Comparison of ENCODE assay signal across 18 cellular contexts in the genomic region with DNA sequence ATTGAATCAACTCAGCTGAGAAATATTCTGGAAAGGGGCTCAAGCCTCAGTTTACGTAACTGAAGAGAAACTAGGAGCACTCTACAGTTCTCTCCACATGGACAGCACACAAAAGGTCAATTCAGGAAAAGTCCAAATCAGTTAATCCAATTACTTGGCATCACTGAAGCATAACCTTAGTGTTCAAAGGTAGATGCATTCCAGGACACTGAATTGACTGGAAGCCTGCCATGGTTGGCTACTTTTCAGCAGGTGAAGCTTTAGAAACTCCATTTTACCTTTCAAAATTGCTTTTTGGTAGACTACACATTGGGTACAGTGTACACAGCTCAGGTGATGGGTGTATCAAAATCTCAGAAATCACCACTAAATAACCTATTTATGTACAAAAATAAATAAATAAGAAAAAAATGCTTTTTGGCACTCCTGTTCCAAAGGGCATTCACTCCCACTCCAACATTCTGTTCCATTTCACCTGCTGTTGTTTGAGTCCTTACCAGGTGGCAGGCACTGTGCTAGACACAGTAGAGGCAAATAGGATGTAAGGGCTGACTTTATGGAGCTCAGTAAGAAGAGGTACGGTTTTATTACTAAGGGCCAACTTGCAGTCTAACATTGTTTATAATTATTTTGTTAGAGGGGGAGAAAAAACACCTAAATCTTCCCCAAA.
A peak's percentile ranks its signal among the peaks of the same experiment; 100 is the strongest.
DNase-seq lines count a peak whose midpoint lies in the region; ATAC-seq, FAIRE-seq and TF ChIP-seq lines count a peak whose summit lies in the region.
"Had no signal": no experiment of that assay in that cellular context is flagged by ENCODE, and none has a peak within 500 bp of the region (broad histone marks: within the 10 kb centered on the region; RNA-seq: fewer than 3 reads in every experiment).

No MANE protein-coding gene starts in this region.

- no peaks in the 10 kb centered on the region for H3K79me2 ChIP-seq in PC-3 (ENCODE audit: low read length)

- no peaks in the 10 kb centered on the region for H3K9me3 ChIP-seq in PC-3 (ENCODE audit: low read length)
- no peaks in the 10 kb centered on the region for H3K9me3 ChIP-seq in kidney (ENCODE audit: control insufficient read depth in 1 of 2, low read length in 2 of 2)
- H3K9me3 ChIP-seq in stomach, result peaks cover 0 to 6% (median 0%) of the 10 kb centered on the region in 4 donors
- no peaks in the 10 kb centered on the region for H3K9me3 ChIP-seq in upper lobe of left lung
- peaks cover 6% of the 10 kb centered on the region for H3K9me3 ChIP-seq in psoas muscle
- H3K9me3 ChIP-seq: HAP-1 had no signal

- BruUV-seq in PC-3 (replicated peaks; lab: Mats Ljungman, UMichigan), result no TSS peak

- no peak for ATAC-seq in PC-3
- ATAC-seq in upper lobe of left lung (ENCODE audit: low FRiP score in 2 of 2), result no peak
- no peak for ATAC-seq in psoas muscle
- ATAC-seq: CD8-positive, alpha-beta T cell had no signal

- H3K4me3 ChIP-seq in PC-3 (ENCODE audit: low read length), result no peak overlapping the region
- H3K4me3 ChIP-seq in kidney (ENCODE audit: low read length in 2 of 2), result no peak overlapping the region
- no peak overlapping the region for H3K4me3 ChIP-seq in stomach
- H3K4me3 ChIP-seq in upper lobe of left lung, result no peak overlapping the region
- H3K4me3 ChIP-seq in psoas muscle, result no peak overlapping the region
- H3K4me3 ChIP-seq: HAP-1 had no signal

- H3K9ac ChIP-seq in PC-3 (ENCODE audit: low read length) (no peak overlapping the region), kidney (ENCODE audit: low read length in 2 of 2) (no peak overlapping the region)

- H3K4me1 ChIP-seq in PC-3 (ENCODE audit: insufficient read depth, low read length) (no peaks in the 10 kb centered on the region), kidney (ENCODE audit: control insufficient read depth in 1 of 2, insufficient read depth in 1 of 2, low read depth in 1 of 2, low read length in 2 of 2) (peaks cover 0 to 9% of the 10 kb centered on the region in 2 donors), stomach (no peaks in the 10 kb centered on the region), upper lobe of left lung (no peaks in the 10 kb centered on the region), psoas muscle (no peaks in the 10 kb centered on the region)
- H3K4me1 ChIP-seq: HAP-1 had no signal

- H3K36me3 ChIP-seq in PC-3 (ENCODE audit: low read depth, low read length), result no peaks in the 10 kb centered on the region
- no peaks in the 10 kb centered on the region for H3K36me3 ChIP-seq in kidney (ENCODE audit: control insufficient read depth in 1 of 2, insufficient read depth in 2 of 2, low read length in 2 of 2)
- H3K36me3 ChIP-seq in stomach, result no peaks in the 10 kb centered on the region
- H3K36me3 ChIP-seq in upper lobe of left lung, result no peaks in the 10 kb centered on the region
- no peaks in the 10 kb centered on the region for H3K36me3 ChIP-seq in psoas muscle (ENCODE audit: insufficient read depth in 1 of 2, low read depth in 1 of 2)
- H3K36me3 ChIP-seq: HAP-1 had no signal

- H4K20me1 ChIP-seq in PC-3 (ENCODE audit: low read length), result no peaks in the 10 kb centered on the region

- CTCF ChIA-PET in PC-3 (lab: Charles Lee), result no interaction called here

- H3K4me2 ChIP-seq in PC-3 (ENCODE audit: low read length), result no peak overlapping the region

- no peaks in the 10 kb centered on the region for H3K27me3 ChIP-seq in PC-3 (ENCODE audit: low read length)
- H3K27me3 ChIP-seq in stomach, result no peaks in the 10 kb centered on the region
- H3K27me3 ChIP-seq in upper lobe of left lung, result no peaks in the 10 kb centered on the region
- no peaks in the 10 kb centered on the region for H3K27me3 ChIP-seq in psoas muscle (ENCODE audit: insufficient read depth in 3 of 3, low read length in 2 of 3)

- no peak overlapping the region for H2AFZ ChIP-seq in PC-3 (ENCODE audit: low read length)

- H3K27ac ChIP-seq in PC-3 (ENCODE audit: low read length) (no peak overlapping the region), kidney (ENCODE audit: low read depth in 2 of 2, low read length in 2 of 2) (peak overlapping the region; percentile 12 to 29), stomach (no peak overlapping the region), upper lobe of left lung (no peak overlapping the region), psoas muscle (no peak overlapping the region)

- peak; percentile 52 for FAIRE-seq in kidney (lab: Jason Lieb, UNC)
- FAIRE-seq: D721Med, GM12892, GM19239, H1 had no signal

- intact Hi-C loops in PC-3 (cut with micrococcal nuclease) (no loop called here), kidney (cut with DNase I) (no loop called here), stomach (cut with DNase I; ENCODE audit: low total_unique reads) (no loop called here), psoas muscle (cut with DNase I) (no loop called here)

- POLR2A ChIA-PET in PC-3 (lab: Charles Lee; ENCODE audit: unreplicated experiment), result no interaction called here

- TF ChIP-seq CTCF in PC-3 (conservative IDR thresholded peaks at IDR 0.05; ENCODE audit: low read depth, low read length) (no peak), kidney (IDR thresholded peaks at IDR 0.05; ENCODE audit: borderline replicate concordance, extremely low read depth, insufficient read depth) (no peak), stomach (IDR thresholded peaks at IDR 0.05) (no peak), upper lobe of left lung (IDR thresholded peaks at IDR 0.05) (no peak), psoas muscle (IDR thresholded peaks at IDR 0.05) (no peak)

- DNase-seq in PC-3, result peak; percentile 33
- peak; percentile 71 for DNase-seq in cerebellar cortex (ENCODE audit: low spot score)
- no peak for DNase-seq in kidney
- DNase-seq in stomach, result peak; percentile 54
- DNase-seq in upper lobe of left lung, result no peak
- no peak for DNase-seq in psoas muscle
- DNase-seq in glomerular visceral epithelial cell (ENCODE audit: extremely low spot score), result no peak
- DNase-seq: CD8-positive, alpha-beta T cell; COR-L47; DMS153; DMS79 treated with DMSO at 0.1 percent for 48 hours; EL; GDM1 had no signal

- WGBS in stomach, 5 donors, result 71 to 77% (median 74%) methylated on average over 2 of the region's 2 CpGs
- WGBS in upper lobe of left lung, 2 donors, result 74 to 77% methylated on average over 2 of the region's 2 CpGs
- WGBS in psoas muscle, 3 donors, result 68 to 73% (median 71%) methylated on average over 2 of the region's 2 CpGs

- TF ChIP-seq EP300 in stomach (IDR thresholded peaks at IDR 0.05) (no peak), upper lobe of left lung (IDR thresholded peaks at IDR 0.05) (no peak)

- TF ChIP-seq POLR2A in stomach (IDR thresholded peaks at IDR 0.05) (no peak), upper lobe of left lung (IDR thresholded peaks at IDR 0.05) (no peak)

- H3K9me2 ChIP-seq in PC-3 (replicated peaks; ENCODE audit: low read length), result no peaks in the 10 kb centered on the region

- H3F3A ChIP-seq in PC-3 (ENCODE audit: low read length, unreplicated experiment), result no peaks in the 10 kb centered on the region

Comparison
In these comparisons a context has a peak if more than half of its experiments do, and no peak if none do; other contexts are left out.
1. DNase-seq: peak in PC-3 (single experiment), cerebellar cortex (single experiment) and stomach (single experiment); none in kidney (single experiment), upper lobe of left lung (0 of 2), psoas muscle (0 of 2) and glomerular visceral epithelial cell (single experiment).
2. H3K27ac ChIP-seq: peak in kidney (2 of 2); none in PC-3 (single experiment), stomach (0 of 5), upper lobe of left lung (0 of 4) and psoas muscle (single experiment).